In genomic region chr9:15423328-15423985, GRCh38 we compare ENCODE assay signal across 8 cellular contexts. TPM values are rescaled to one million over a fixed set of nuclear protein-coding genes. Genes with fewer than 3 reads are reported as not detected.
DNase-seq lines count a peak whose midpoint lies in the region; ATAC-seq and TF ChIP-seq lines count a peak whose summit lies in the region.

No MANE protein-coding gene starts in this region.

- H3K27me3 Mint-ChIP-seq in neural crest cell (ENCODE audit: low read depth), result no peaks in the 10 kb centered on the region

- H3F3A ChIP-seq in GM23248 (ENCODE audit: insufficient read depth), result no peaks in the 10 kb centered on the region

- H3K27ac Mint-ChIP-seq in neural crest cell (ENCODE audit: unreplicated experiment), result peak overlapping the region; percentile 96

- CTCF ChIA-PET in AG04450 (lab: Charles Lee), result interaction anchor here (1.1 to 3.1 kb wide), 3 partner anchors 183 to 213 kb away, joined by 3 to 21 read pairs (median 5); no protein-coding TSS in a partner anchor

- DNase-seq in AG04450 (ENCODE audit: low read depth, low spot score) (no peak), GM23248 (peak; percentile 77), SK-N-MC (ENCODE audit: low read depth, low spot score) (no peak), neural crest cell (ENCODE audit: low read depth, low spot score) (no peak), putamen (ENCODE audit: low spot score) (no peak), posterior vena cava (ENCODE audit: low spot score) (no peak)

- ATAC-seq in HG02938 (IDR thresholded peaks at IDR 0.05; ENCODE audit: unreplicated experiment), result no peak

- peaks cover 3% of the 10 kb centered on the region; the same call in 1 of the 2 replicates for H4K20me1 ChIP-seq in GM23248 (ENCODE audit: insufficient read depth)

- H2AFZ ChIP-seq in GM23248, result peak overlapping the region; percentile 98

- H3K9ac ChIP-seq in GM23248 (peak overlapping the region; percentile 94), SK-N-MC (ENCODE audit: insufficient read length) (peak overlapping the region; percentile 79)

- H3K36me3 ChIP-seq in GM23248 (ENCODE audit: low read depth), result peaks cover 18% of the 10 kb centered on the region; the same call in 1 of the 2 replicates
- H3K36me3 ChIP-seq in SK-N-MC (ENCODE audit: insufficient read depth, low read length), result peaks cover 38% of the 10 kb centered on the region
- H3K36me3 ChIP-seq in esophagus (ENCODE audit: control insufficient read depth in 2 of 2, insufficient read depth in 2 of 2, low read length in 1 of 2), result peaks cover 0 to 5% of the 10 kb centered on the region in 2 donors

- no peaks in the 10 kb centered on the region for H3K27me3 ChIP-seq in AG04450 (ENCODE audit: control insufficient read depth, insufficient read depth, low read length)
- H3K27me3 ChIP-seq in GM23248 (replicated peaks; ENCODE audit: insufficient read depth), result no peaks in the 10 kb centered on the region
- H3K27me3 ChIP-seq in esophagus (ENCODE audit: control insufficient read depth in 1 of 2, insufficient read depth in 2 of 2, low read length in 2 of 2), result no peaks in the 10 kb centered on the region

- H3K4me1 Mint-ChIP-seq in neural crest cell, result peaks cover 36% of the 10 kb centered on the region

- H3K36me3 Mint-ChIP-seq in neural crest cell (ENCODE audit: low read depth), result peaks cover 16% of the 10 kb centered on the region

- peaks cover 3% of the 10 kb centered on the region; the same call in 1 of the 2 replicates for H3K9me3 ChIP-seq in AG04450 (ENCODE audit: control insufficient read depth, insufficient read depth, low read length)
- no peaks in the 10 kb centered on the region for H3K9me3 ChIP-seq in GM23248 (ENCODE audit: low read depth)
- H3K9me3 ChIP-seq in SK-N-MC (ENCODE audit: low read depth, low read length), result no peaks in the 10 kb centered on the region
- H3K9me3 ChIP-seq in esophagus (ENCODE audit: control insufficient read depth in 2 of 2, insufficient read depth in 1 of 2, low read depth in 1 of 2, low read length in 1 of 2), result no peaks in the 10 kb centered on the region

- H3K9me3 Mint-ChIP-seq in neural crest cell, result no peaks in the 10 kb centered on the region

- H3K27ac ChIP-seq in AG04450 (ENCODE audit: low read depth, low read length) (no peak overlapping the region), GM23248 (peak overlapping the region; percentile 84), SK-N-MC (no peak overlapping the region), esophagus (ENCODE audit: low read depth in 2 of 2, low read length in 1 of 2) (peak overlapping the region; percentile 75 to 92)

- peak overlapping the region; percentile 97 for H3K4me2 ChIP-seq in GM23248 (ENCODE audit: unreplicated experiment)

- in situ Hi-C loops in GM23248 (cut with MboI), result no loop called here

- POLR2A ChIA-PET in AG04450 (lab: Yijun Ruan, JAX), result no interaction called here

- H3K4me1 ChIP-seq in GM23248 (ENCODE audit: insufficient read depth) (peaks cover 15% of the 10 kb centered on the region), esophagus (ENCODE audit: control insufficient read depth in 2 of 2, insufficient read depth in 2 of 2, low read length in 1 of 2) (no peaks in the 10 kb centered on the region)

- peaks cover 58% of the 10 kb centered on the region for H3K79me2 ChIP-seq in GM23248 (ENCODE audit: insufficient read depth)

- intact Hi-C loops in posterior vena cava (cut with DNase I), result loop anchor here in 1 of 2 donors (5.0 kb wide), 1 partner anchor 211 kb away; no protein-coding TSS in a partner anchor

- 0% methylated on average over 16 of the region's 16 CpGs for WGBS in GM23248 (ENCODE audit: low coverage in 1 of 2, low lambda C conversion rate in 2 of 2, missing lambda C conversion rate in 2 of 2), 2 experiments
- WGBS in esophagus, 2 donors, result 1 to 3% methylated on average over 16 of the region's 16 CpGs

- no peaks in the 10 kb centered on the region for H3K9me2 ChIP-seq in GM23248 (ENCODE audit: insufficient read depth)

- TF ChIP-seq CTCF in AG04450 (IDR thresholded peaks at IDR 0.05; ENCODE audit: low read depth, low read length), result peak; percentile 50
- no peak for TF ChIP-seq CTCF in neural crest cell (conservative IDR thresholded peaks at IDR 0.05)

- peak overlapping the region; percentile 98 for H3K4me3 ChIP-seq in AG04450 (ENCODE audit: low read depth, low read length)
- peak overlapping the region; percentile 95 for H3K4me3 ChIP-seq in GM23248
- peak overlapping the region; percentile 92 for H3K4me3 ChIP-seq in SK-N-MC
- peak overlapping the region; percentile 75 to 98 for H3K4me3 ChIP-seq in esophagus (ENCODE audit: low read depth in 1 of 2, low read length in 2 of 2)

- H3K4me3 Mint-ChIP-seq in neural crest cell, result peak overlapping the region; percentile 99

RNA-seq across cellular contexts. Expression of gene SNAPC3, which starts 0.8 kb away (rescaled TPM):
- polyA plus RNA-seq in AG04450 (2011; rRNA removed) (31.8 and 45.3 TPM in 2 replicates), GM23248 (2016; fragmentation: Nextera tagmentation; extraction: Ambion mirVana) (31.2 and 31.9 TPM in 2 replicates), esophagus (10 to 100 TPM; 10.8 to 12.9 TPM)
- 17.4 and 33.4 TPM in 2 replicates for polyA minus RNA-seq in AG04450 (2011; rRNA and poly(A)+ RNA removed)
- total RNA-seq in GM23248 (2014; rRNA removed; shearing (Covaris generic)), result 34.8 and 44.3 TPM in 2 replicates
- total RNA-seq in neural crest cell (45.5 and 49.8 TPM in 2 replicates), posterior vena cava (10 to 100 TPM; 23.2 to 31.0 TPM)

Comparison
In these comparisons a context has a peak if more than half of its experiments do, and no peak if none do; other contexts are left out.
1. H3K27ac ChIP-seq: peak in GM23248 (single experiment) and esophagus (2 of 2); none in AG04450 (single experiment) and SK-N-MC (single experiment).
2. Peak in every context shown above with its lines, with median percentiles within 50 percentile points of each other: H3K4me3 ChIP-seq.